In genomic region chr15:78065284-78065872, GRCh38 we compare ENCODE assay signal across 8 cellular contexts. TPM values are rescaled to one million over a fixed set of nuclear protein-coding genes. Genes with fewer than 3 reads are reported as not detected.
DNase-seq lines count a peak whose midpoint lies in the region; ATAC-seq and TF ChIP-seq lines count a peak whose summit lies in the region.

No MANE protein-coding gene starts in this region.

- no peak for ATAC-seq in stimulated activated naive CD8-positive, alpha-beta T cell treated with anti-CD3 and anti-CD28 coated beads, Interleukin-15, Interleukin-2, amounts not matched to agents 100 U/mL and 50 U/mL, for 24 hours
- no peak for ATAC-seq in stimulated activated naive CD8-positive, alpha-beta T cell treated with anti-CD3 and anti-CD28 coated beads, Interleukin-15, amount 100 ng/mL, for 72 hours

- H3K4me1 ChIP-seq in adipocyte (ENCODE audit: control insufficient read depth, insufficient read depth, low read length) (peaks cover 84% of the 10 kb centered on the region), hepatocyte (ENCODE audit: insufficient read depth) (peaks cover 84% of the 10 kb centered on the region), spleen (peaks cover 85 to 100% (median 100%) of the 10 kb centered on the region in 6 donors)

- peak overlapping the region; percentile 90 for H3K9ac ChIP-seq in adipocyte (ENCODE audit: low read length)

- no peak overlapping the region for H2AFZ ChIP-seq in hepatocyte

- TF ChIP-seq POLR2A in spleen (IDR thresholded peaks at IDR 0.05), result no peak

- no peaks in the 10 kb centered on the region for H3K9me3 ChIP-seq in adipocyte (ENCODE audit: control insufficient read depth, low read length)
- no peaks in the 10 kb centered on the region for H3K9me3 ChIP-seq in hepatocyte (ENCODE audit: low read depth)
- no peaks in the 10 kb centered on the region for H3K9me3 ChIP-seq in spleen

- H3K36me3 ChIP-seq in adipocyte (ENCODE audit: control insufficient read depth, insufficient read depth, low read length, severe bottlenecking) (no peaks in the 10 kb centered on the region), hepatocyte (replicated peaks; ENCODE audit: insufficient read depth, low read depth) (no peaks in the 10 kb centered on the region), spleen (no peaks in the 10 kb centered on the region)

- no peak overlapping the region for H3K4me3 Mint-ChIP-seq in stimulated activated naive CD8-positive, alpha-beta T cell treated with anti-CD3 and anti-CD28 coated beads, Interleukin-15, amount 100 ng/mL, for 72 hours

- no peaks in the 10 kb centered on the region for H3K9me3 Mint-ChIP-seq in stimulated activated naive CD8-positive, alpha-beta T cell treated with anti-CD3 and anti-CD28 coated beads, Interleukin-15, amount 100 ng/mL, for 72 hours

- TF ChIP-seq CTCF in hepatocyte (IDR thresholded peaks at IDR 0.05; ENCODE audit: poor library complexity) (no peak), spleen (IDR thresholded peaks at IDR 0.05 in 8 of 11, conservative IDR thresholded peaks at IDR 0.05 in 3 of 11) (no peak)

- intact Hi-C loops in spleen (cut with DNase I; ENCODE audit: low total_unique reads), result no loop called here

- WGBS in hepatocyte (ENCODE audit: low lambda C conversion rate, missing lambda C conversion rate), result 64% methylated on average over 5 of the region's 5 CpGs
- WGBS in spleen, 5 donors, result 25 to 40% (median 28%) methylated on average over 5 of the region's 5 CpGs

- H4K20me1 ChIP-seq in hepatocyte (ENCODE audit: insufficient read depth, poor library complexity, severe bottlenecking), result no peaks in the 10 kb centered on the region

- DNase-seq in stimulated activated naive CD8-positive, alpha-beta T cell treated with anti-CD3 and anti-CD28 coated beads, Interleukin-15, Interleukin-2, amounts not matched to agents 100 U/mL and 50 U/mL, for 24 hours, result peak; percentile 5
- DNase-seq in stimulated activated naive CD8-positive, alpha-beta T cell treated with anti-CD3 and anti-CD28 coated beads, Interleukin-15, amount 100 ng/mL, for 72 hours, result no peak
- DNase-seq in adipocyte (ENCODE audit: low read depth) (peak; percentile 98), hepatocyte (ENCODE audit: low spot score) (peak; percentile 83), spleen (no peak), GDM1 (lab: John Stamatoyannopoulos, UW) (no peak), NCI-H774 (lab: John Stamatoyannopoulos, UW) (no peak)
- no peak for DNase-seq in activated CD4-positive, CD25-positive, alpha-beta regulatory T cell (lab: John Stamatoyannopoulos, UW)

- peak overlapping the region in 1 of 2 donors; percentile 80 for H3K27ac Mint-ChIP-seq in stimulated activated naive CD8-positive, alpha-beta T cell treated with anti-CD3 and anti-CD28 coated beads, Interleukin-15, amount 100 ng/mL, for 72 hours

- peaks cover 94% of the 10 kb centered on the region for H3K79me2 ChIP-seq in hepatocyte

- H3K4me2 ChIP-seq in hepatocyte, result peak overlapping the region; percentile 62

- no peaks in the 10 kb centered on the region for H3K9me2 ChIP-seq in hepatocyte (replicated peaks; ENCODE audit: insufficient read depth)

- H3K4me1 Mint-ChIP-seq in stimulated activated naive CD8-positive, alpha-beta T cell treated with anti-CD3 and anti-CD28 coated beads, Interleukin-15, amount 100 ng/mL, for 72 hours, result peaks cover 3% of the 10 kb centered on the region

- H3K4me3 ChIP-seq in adipocyte (ENCODE audit: low read length), result peak overlapping the region; percentile 69
- H3K4me3 ChIP-seq in hepatocyte, result no peak overlapping the region
- peak overlapping the region in 1 of 8 donors; percentile 33 for H3K4me3 ChIP-seq in spleen

- no peaks in the 10 kb centered on the region for H3K27me3 Mint-ChIP-seq in stimulated activated naive CD8-positive, alpha-beta T cell treated with anti-CD3 and anti-CD28 coated beads, Interleukin-15, amount 100 ng/mL, for 72 hours

- H3K27ac ChIP-seq in hepatocyte, result peak overlapping the region; percentile 93
- peak overlapping the region; percentile 69 to 97 (median 89) for H3K27ac ChIP-seq in spleen

- no peaks in the 10 kb centered on the region for H3K27me3 ChIP-seq in adipocyte (replicated peaks; ENCODE audit: control insufficient read depth, insufficient read depth, low read length)
- H3K27me3 ChIP-seq in hepatocyte, result no peaks in the 10 kb centered on the region
- H3K27me3 ChIP-seq in spleen (replicated peaks in 1 of 7), result no peaks in the 10 kb centered on the region

RNA-seq across cellular contexts. Expression of gene TBC1D2B, which starts 12.1 kb away (rescaled TPM):
- total RNA-seq in hepatocyte, result 33.8 and 38.4 TPM in 2 replicates
- polyA plus RNA-seq in hepatocyte, result 24.8 and 29.3 TPM in 2 replicates
- 100 to 1,000 TPM in 5 of 7 donors, 10 to 100 TPM in 2; 88.7 to 131 (median 106) TPM for total RNA-seq in spleen
- 10 to 100 TPM in 2 of 3 donors, 1 to 10 TPM in 1; 9.4 to 19.4 (median 10.0) TPM for polyA plus RNA-seq in spleen

RNA-seq across cellular contexts. Expression of gene SH2D7, which starts 27.0 kb away (rescaled TPM):
- total RNA-seq in hepatocyte (not detected in 2 replicates), spleen (not detected)
- polyA plus RNA-seq in hepatocyte (0.22 TPM in 1 of 2 replicates, not detected in the other), spleen (not detected)

Comparison
In these comparisons a context has a peak if more than half of its experiments do, and no peak if none do; other contexts are left out.
1. DNase-seq: peak in stimulated activated naive CD8-positive, alpha-beta T cell treated with anti-CD3 and anti-CD28 coated beads, Interleukin-15, Interleukin-2, amounts not matched to agents 100 U/mL and 50 U/mL, for 24 hours (single experiment), adipocyte (single experiment) and hepatocyte (single experiment); none in stimulated activated naive CD8-positive, alpha-beta T cell treated with anti-CD3 and anti-CD28 coated beads, Interleukin-15, amount 100 ng/mL, for 72 hours (0 of 2), spleen (single experiment), activated CD4-positive, CD25-positive, alpha-beta regulatory T cell (0 of 4), GDM1 (single experiment) and NCI-H774 (single experiment).